In genomic region chr13:110560606-110561334, GRCh38 we compare ENCODE assay signal across 8 cellular contexts. TPM values are rescaled to one million over a fixed set of nuclear protein-coding genes. Genes with fewer than 3 reads are reported as not detected.
DNase-seq lines count a peak whose midpoint lies in the region; ATAC-seq, FAIRE-seq and TF ChIP-seq lines count a peak whose summit lies in the region.

No MANE protein-coding gene starts in this region.

- H3K4me1 ChIP-seq in ascending aorta (peaks cover 8 to 13% of the 10 kb centered on the region in 2 donors), small intestine (ENCODE audit: control insufficient read depth in 2 of 2, insufficient read depth in 1 of 2, low read depth in 1 of 2, low read length in 1 of 2) (peaks cover 0 to 8% of the 10 kb centered on the region in 2 donors)

- in situ Hi-C loops in KBM-7 (cut with MboI; ENCODE audit: low pct_unique_long_range_greater_than_20kb, low sequenced_read_pairs): no loop called here

- H3K4me3 ChIP-seq in ascending aorta (peak overlapping the region; percentile 79 to 82), iPS-18c (ENCODE audit: insufficient read depth, low read depth, low read length) (peak overlapping the region; percentile 83), small intestine (ENCODE audit: low read depth in 1 of 2, low read length in 2 of 2) (peak overlapping the region; percentile 67 to 74)

- H3K27ac ChIP-seq in ascending aorta (peak overlapping the region; percentile 92 to 98), small intestine (ENCODE audit: low read depth in 1 of 2, low read length in 1 of 2) (peak overlapping the region; percentile 96 to 98)

- peak; percentile 11 for ATAC-seq in GM19463 (IDR thresholded peaks at IDR 0.05; ENCODE audit: unreplicated experiment)
- ATAC-seq in HG02970 (IDR thresholded peaks at IDR 0.05; ENCODE audit: low FRiP score, unreplicated experiment): no peak

- H3K27me3 ChIP-seq in ascending aorta (no peaks in the 10 kb centered on the region), small intestine (ENCODE audit: control insufficient read depth in 2 of 2, insufficient read depth in 2 of 2, low read length in 2 of 2) (no peaks in the 10 kb centered on the region)

- no peak for TF ChIP-seq CTCF in ascending aorta (IDR thresholded peaks at IDR 0.05)

- 1 to 3% (median 2%) methylated on average over 23 to 27 of the region's 27 CpGs for WGBS in small intestine, 3 donors

- H3K9me3 ChIP-seq in ascending aorta: no peaks in the 10 kb centered on the region
- no peaks in the 10 kb centered on the region for H3K9me3 ChIP-seq in iPS-18c (ENCODE audit: control insufficient read depth, insufficient read depth, low read length)
- H3K9me3 ChIP-seq in small intestine (ENCODE audit: control insufficient read depth, low read depth): no peaks in the 10 kb centered on the region

- peaks cover 0 to 12% of the 10 kb centered on the region in 2 donors for H3K36me3 ChIP-seq in ascending aorta
- H3K36me3 ChIP-seq in small intestine (ENCODE audit: control insufficient read depth in 2 of 2, insufficient read depth in 2 of 2, low read length in 2 of 2): peaks cover 0 to 4% of the 10 kb centered on the region in 2 donors

- no peak for FAIRE-seq in small intestine (lab: Jason Lieb, UNC)

- DNase-seq in COLO668 (lab: John Stamatoyannopoulos, UW; ENCODE audit: unreplicated experiment) (peak; percentile 74), KBM-7 (peak; percentile 35), ascending aorta (ENCODE audit: low spot score in 2 of 2) (peak in 1 of 2 donors; percentile 76), small intestine (no peak)
- DNase-seq in stimulated activated naive CD4-positive, alpha-beta T cell treated with Interleukin-2 at 50 U/mL for 16 hours (lab: John Stamatoyannopoulos, UW): no peak

- intact Hi-C loops in ascending aorta (cut with DNase I): loop anchor here (1.0 to 2.0 kb wide), 4 partner anchors 40 to 152 kb away; partner anchors contain the start of genes ING1 and NAXD

RNA-seq across cellular contexts. Expression of gene RAB20, which starts 0.8 kb away (rescaled TPM):
- total RNA-seq in ascending aorta: 17.7 TPM
- 10 to 100 TPM; 39.1 to 63.0 (median 56.4) TPM for polyA plus RNA-seq in small intestine

RNA-seq across cellular contexts. Expression of gene NAXD, which starts 54.6 kb away (rescaled TPM):
- total RNA-seq in ascending aorta: 1.9 TPM
- polyA plus RNA-seq in small intestine: 10 to 100 TPM; 30.1 to 59.3 (median 37.0) TPM

Comparison
In these comparisons a context has a peak if more than half of its experiments do, and no peak if none do; other contexts are left out.
1. DNase-seq: peak in COLO668 (single experiment) and KBM-7 (single experiment); none in small intestine (single experiment) and stimulated activated naive CD4-positive, alpha-beta T cell treated with Interleukin-2 at 50 U/mL for 16 hours (single experiment).
2. Peak in every context shown above with its lines, with median percentiles within 50 percentile points of each other: H3K4me3 ChIP-seq.